12 cellular contexts compared by ENCODE assay signal in genomic region chr5:56791396-56791795, GRCh38. TPM values are rescaled to one million over a fixed set of nuclear protein-coding genes. Genes with fewer than 3 reads are reported as not detected.
A peak's percentile ranks its signal among the peaks of the same experiment; 100 is the strongest.
DNase-seq lines count a peak whose midpoint lies in the region; ATAC-seq, FAIRE-seq and TF ChIP-seq lines count a peak whose summit lies in the region.
"Had no signal": no experiment of that assay in that cellular context is flagged by ENCODE, and none has a peak within 500 bp of the region (broad histone marks: within the 10 kb centered on the region; RNA-seq: fewer than 3 reads in every experiment).

No MANE protein-coding gene starts in this region.

- H3K9me3 Mint-ChIP-seq in CD4-positive, alpha-beta T cell = no peaks in the 10 kb centered on the region
- H3K9me3 Mint-ChIP-seq: activated T-cell treated with anti-CD3 and anti-CD28 coated beads, Interleukin-2, amount 50 U/mL, for 24 hours had no signal

- no peaks in the 10 kb centered on the region for H3K27me3 ChIP-seq in CD4-positive, alpha-beta T cell (ENCODE audit: control insufficient read depth, insufficient read depth, low read length)
- H3K27me3 ChIP-seq in aorta (ENCODE audit: control insufficient read depth in 1 of 2, insufficient read depth in 2 of 2, low read length in 1 of 2) = no peaks in the 10 kb centered on the region
- H3K27me3 ChIP-seq: thyroid gland had no signal

- no peak overlapping the region for H3K4me3 Mint-ChIP-seq in CD4-positive, alpha-beta T cell
- H3K4me3 Mint-ChIP-seq: activated T-cell treated with anti-CD3 and anti-CD28 coated beads, Interleukin-2, amount 50 U/mL, for 24 hours had no signal

- no peaks in the 10 kb centered on the region for H3K36me3 ChIP-seq in aorta (ENCODE audit: control insufficient read depth in 1 of 2, insufficient read depth in 2 of 2, low read length in 1 of 2)
- H3K36me3 ChIP-seq: thyroid gland had no signal

- FAIRE-seq in GM19239 (lab: Jason Lieb, UNC) = peak; percentile 8
- FAIRE-seq: endometrium had no signal

- no peaks in the 10 kb centered on the region for H3K27me3 Mint-ChIP-seq in CD4-positive, alpha-beta T cell
- H3K27me3 Mint-ChIP-seq: activated T-cell treated with anti-CD3 and anti-CD28 coated beads, Interleukin-2, amount 50 U/mL, for 24 hours had no signal

- 91% methylated on average over 3 of the region's 3 CpGs for WGBS in aorta, 2 donors

- intact Hi-C loops in CD4-positive, alpha-beta T cell (cut with DNase I, micrococcal nuclease) = no loop called here
- intact Hi-C loops in aorta (cut with DNase I) = no loop called here

- ATAC-seq in GM18498 (IDR thresholded peaks at IDR 0.05; ENCODE audit: unreplicated experiment) = peak; percentile 78
- ATAC-seq in HG02678 (IDR thresholded peaks at IDR 0.05; ENCODE audit: unreplicated experiment) = peak; percentile 71
- peak; percentile 95 for ATAC-seq in HG03520 (IDR thresholded peaks at IDR 0.05; ENCODE audit: unreplicated experiment)
- ATAC-seq in CD4-positive, alpha-beta T cell (ENCODE audit: poor library complexity) = no peak
- ATAC-seq in aorta (ENCODE audit: low FRiP score) = no peak

- H3K4me1 ChIP-seq in aorta (ENCODE audit: control insufficient read depth in 1 of 2, insufficient read depth in 2 of 2, low read length in 2 of 2) = no peaks in the 10 kb centered on the region
- H3K4me1 ChIP-seq: thyroid gland had no signal

- H3K27ac ChIP-seq in CD4-positive, alpha-beta T cell (ENCODE audit: low read depth, low read length) = no peak overlapping the region
- no peak overlapping the region for H3K27ac ChIP-seq in aorta (ENCODE audit: low read depth in 1 of 2, low read length in 2 of 2)
- H3K27ac ChIP-seq: thyroid gland had no signal

- H3K36me3 Mint-ChIP-seq in CD4-positive, alpha-beta T cell (ENCODE audit: low read depth) = no peaks in the 10 kb centered on the region

- POLR2A ChIA-PET in CD4-positive, alpha-beta T cell (lab: Charles Lee) = no interaction called here

- no peaks in the 10 kb centered on the region for H3K9me3 ChIP-seq in CD4-positive, alpha-beta T cell (ENCODE audit: control insufficient read depth, low read length)
- no peaks in the 10 kb centered on the region for H3K9me3 ChIP-seq in aorta (ENCODE audit: control insufficient read depth, low read length)
- H3K9me3 ChIP-seq: thyroid gland had no signal

- no peak for TF ChIP-seq CTCF in CD4-positive, alpha-beta T cell (IDR thresholded peaks at IDR 0.05)

- H3K27ac Mint-ChIP-seq in CD4-positive, alpha-beta T cell = no peak overlapping the region
- H3K27ac Mint-ChIP-seq: activated T-cell treated with anti-CD3 and anti-CD28 coated beads, Interleukin-2, amount 50 U/mL, for 24 hours had no signal

- H3K4me3 ChIP-seq in aorta (ENCODE audit: low read length in 2 of 2) = no peak overlapping the region
- H3K4me3 ChIP-seq: thyroid gland had no signal

- no peaks in the 10 kb centered on the region for H3K4me1 Mint-ChIP-seq in CD4-positive, alpha-beta T cell (ENCODE audit: low read depth)

- CTCF ChIA-PET in CD4-positive, alpha-beta T cell (lab: Charles Lee) = no interaction called here

- DNase-seq in GM19239 (ENCODE audit: insufficient read length, low spot score) (no peak), KG1 (lab: John Stamatoyannopoulos, UW) (no peak), aorta (no peak), NCI-H510A (lab: John Stamatoyannopoulos, UW) (no peak)
- DNase-seq in CD4-positive, alpha-beta T cell = no peak
- DNase-seq: activated T-cell treated with anti-CD3 and anti-CD28 coated beads, Interleukin-2, amount 50 U/mL, for 24 hours; Karpas-422; thyroid gland had no signal

RNA-seq across cellular contexts. Expression of gene MAP3K1, which starts 24.0 kb away (rescaled TPM):
- 10 to 100 TPM; 59.4 to 62.5 TPM for total RNA-seq in CD4-positive, alpha-beta T cell
- 10 to 100 TPM; 11.2 to 26.3 TPM for total RNA-seq in aorta
- 1 to 10 TPM; 1.8 to 3.2 TPM for polyA plus RNA-seq in aorta

Comparison
In these comparisons a context has a peak if more than half of its experiments do, and no peak if none do; other contexts are left out.
1. ATAC-seq: peak in GM18498 (single experiment), HG02678 (single experiment) and HG03520 (single experiment); none in CD4-positive, alpha-beta T cell (single experiment) and aorta (single experiment).